In the genomic region with DNA sequence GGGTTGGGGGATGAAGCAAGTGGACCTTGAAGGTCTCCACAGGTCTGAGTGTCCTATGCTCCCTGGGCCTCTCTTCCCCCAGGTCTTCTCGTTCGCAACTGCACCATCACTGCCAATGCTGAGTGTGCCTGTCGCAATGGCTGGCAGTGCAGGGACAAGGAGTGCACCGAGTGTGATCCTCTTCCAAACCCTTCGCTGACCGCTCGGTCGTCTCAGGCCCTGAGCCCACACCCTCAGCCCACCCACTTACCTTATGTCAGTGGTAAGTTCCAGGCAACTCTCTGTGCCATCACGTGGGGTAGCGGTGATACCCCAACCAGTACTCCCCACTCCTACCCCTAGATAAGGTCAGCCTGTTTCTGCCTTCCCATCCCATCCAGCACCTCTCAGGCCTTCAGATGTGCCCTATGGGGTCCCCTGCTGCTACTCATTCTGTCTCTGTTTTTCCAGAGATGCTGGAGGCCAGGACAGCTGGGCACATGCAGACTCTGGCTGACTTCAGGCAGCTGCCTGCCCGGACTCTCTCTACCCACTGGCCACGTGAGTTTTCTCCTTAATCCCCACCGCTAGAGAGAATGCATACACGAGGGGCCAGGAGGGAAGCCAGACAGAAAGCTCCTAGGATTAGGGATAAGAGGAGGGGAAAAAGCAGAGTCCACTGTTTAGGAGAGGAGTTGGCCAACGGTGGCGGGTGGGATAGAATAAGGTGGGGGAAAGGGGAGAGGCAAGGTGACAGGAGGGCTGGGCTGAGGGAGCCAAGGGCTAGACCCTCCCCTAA, we compare ENCODE assay signal across 8 cellular contexts. TPM values are rescaled to one million over a fixed set of nuclear protein-coding genes. Genes with fewer than 3 reads are reported as not detected.
DNase-seq lines count a peak whose midpoint lies in the region; ATAC-seq and TF ChIP-seq lines count a peak whose summit lies in the region.

No MANE protein-coding gene starts in this region.

- no peak for TF ChIP-seq CTCF in GM12875 (IDR thresholded peaks at IDR 0.05; ENCODE audit: borderline replicate concordance, insufficient read depth, low read depth, low read length)
- no peak for TF ChIP-seq CTCF in WI38 (IDR thresholded peaks at IDR 0.05; ENCODE audit: low read depth, low read length)
- no peak for TF ChIP-seq CTCF in left ventricle myocardium inferior (IDR thresholded peaks at IDR 0.05; ENCODE audit: borderline replicate concordance)

- peaks cover 34% of the 10 kb centered on the region for H3K4me1 ChIP-seq in left ventricle myocardium inferior

- intact Hi-C loops in left ventricle myocardium inferior (cut with micrococcal nuclease): no loop called here

- peak overlapping the region; percentile 83 for H3K4me3 ChIP-seq in GM12875 (ENCODE audit: low read depth, low read length)
- H3K4me3 ChIP-seq in WI38 (ENCODE audit: low read depth, low read length): peak overlapping the region; percentile 74
- H3K4me3 ChIP-seq in left ventricle myocardium inferior: peak overlapping the region; percentile 90
- peak overlapping the region; percentile 62 for H3K4me3 ChIP-seq in skeletal muscle cell (ENCODE audit: low read depth, low read length)

- no peaks in the 10 kb centered on the region for H3K27me3 ChIP-seq in left ventricle myocardium inferior (ENCODE audit: low read depth)

- H3K36me3 ChIP-seq in left ventricle myocardium inferior: peaks cover 28% of the 10 kb centered on the region

- peak overlapping the region; percentile 99 for H3K27ac ChIP-seq in left ventricle myocardium inferior (replicated peaks)

- ATAC-seq in HG03378 (IDR thresholded peaks at IDR 0.05; ENCODE audit: unreplicated experiment): no peak
- no peak for ATAC-seq in GM19455 (IDR thresholded peaks at IDR 0.05; ENCODE audit: unreplicated experiment)
- no peak for ATAC-seq in GM18870 (IDR thresholded peaks at IDR 0.05; ENCODE audit: unreplicated experiment)

- H3K9me3 ChIP-seq in left ventricle myocardium inferior (replicated peaks): no peaks in the 10 kb centered on the region

- DNase-seq in left ventricle myocardium inferior (no peak), skeletal muscle cell (ENCODE audit: low read depth) (no peak), NCI-H1105 treated with DMSO at 0.1 percent for 48 hours (lab: John Stamatoyannopoulos, UW) (no peak)

RNA-seq across cellular contexts. Expression of gene TAPBPL, which starts 1.6 kb away (rescaled TPM):
- total RNA-seq in left ventricle myocardium inferior: 16.4 TPM

RNA-seq across cellular contexts. Expression of gene CD27, which starts 5.5 kb away (rescaled TPM):
- total RNA-seq in left ventricle myocardium inferior: 0.16 TPM

RNA-seq across cellular contexts. Expression of gene VAMP1, which starts 20.2 kb away (rescaled TPM):
- total RNA-seq in left ventricle myocardium inferior: 4.2 TPM

RNA-seq across cellular contexts. Expression of gene MRPL51, which starts 42.8 kb away (rescaled TPM):
- total RNA-seq in left ventricle myocardium inferior: 235 TPM

RNA-seq across cellular contexts. Expression of gene NCAPD2, which starts 43.6 kb away (rescaled TPM):
- total RNA-seq in left ventricle myocardium inferior: 9.2 TPM
